13 cellular contexts compared by ENCODE assay signal in genomic region chr20:8133816-8134451, GRCh38. TPM values are rescaled to one million over a fixed set of nuclear protein-coding genes. Genes with fewer than 3 reads are reported as not detected.
DNase-seq lines count a peak whose midpoint lies in the region; ATAC-seq, FAIRE-seq and TF ChIP-seq lines count a peak whose summit lies in the region.
"Had no signal": no experiment of that assay in that cellular context is flagged by ENCODE, and none has a peak within 500 bp of the region (broad histone marks: within the 10 kb centered on the region; RNA-seq: fewer than 3 reads in every experiment).

No MANE protein-coding gene starts in this region.

- peak overlapping the region; percentile 80 for H3K4me2 ChIP-seq in Loucy (ENCODE audit: low read depth, low read length, poor library complexity, severe bottlenecking)

- H3K27ac Mint-ChIP-seq in CD14-positive monocyte: peak overlapping the region in 3 of 7 donors; percentile 3 to 72 (median 59)

- 24 to 34% methylated on average over 9 of the region's 9 CpGs for WGBS in esophagus squamous epithelium, 2 donors
- WGBS in pancreas, 2 donors: 37 to 43% methylated on average over 9 of the region's 9 CpGs

- peak overlapping the region; percentile 92 for H3K4me3 ChIP-seq in Loucy (ENCODE audit: low read length, poor library complexity, severe bottlenecking)
- peak overlapping the region in 3 of 4 donors; percentile 55 to 85 (median 81) for H3K4me3 ChIP-seq in esophagus squamous epithelium
- peak overlapping the region; percentile 75 to 93 (median 89) for H3K4me3 ChIP-seq in pancreas

- peaks cover 50% of the 10 kb centered on the region for H3K4me1 ChIP-seq in Loucy (ENCODE audit: insufficient read depth, low read length, poor library complexity, severe bottlenecking)
- H3K4me1 ChIP-seq in esophagus squamous epithelium: peaks cover 0 to 38% (median 4%) of the 10 kb centered on the region in 3 donors
- no peaks in the 10 kb centered on the region for H3K4me1 ChIP-seq in pancreas

- H3K27me3 Mint-ChIP-seq in CD14-positive monocyte (ENCODE audit: low read depth in 3 of 3): peaks cover 4 to 8% (median 5%) of the 10 kb centered on the region in 3 donors

- peak overlapping the region; percentile 97 for H3K4me3 Mint-ChIP-seq in CD14-positive monocyte

- H3K36me3 Mint-ChIP-seq in CD14-positive monocyte: peaks cover 9 to 12% of the 10 kb centered on the region in 2 donors

- intact Hi-C loops in CD14-positive monocyte (cut with micrococcal nuclease): loop anchor here in 1 of 2 donors (10.0 kb wide), 3 partner anchors 89 to 321 kb away; no protein-coding TSS in a partner anchor
- intact Hi-C loops in esophagus squamous epithelium (cut with DNase I): loop anchor here (10.0 kb wide), 2 partner anchors 251 to 581 kb away; no protein-coding TSS in a partner anchor
- intact Hi-C loops in pancreas (cut with DNase I): loop anchor here in 2 of 3 donors (5.0 to 10.0 kb wide), 4 partner anchors 253 to 588 kb away; no protein-coding TSS in a partner anchor

- ATAC-seq in pancreas (peak in 1 of 4 donors; percentile 11), HG03442 (IDR thresholded peaks at IDR 0.05; ENCODE audit: unreplicated experiment) (no peak), HG02840 (IDR thresholded peaks at IDR 0.05; ENCODE audit: low FRiP score, unreplicated experiment) (no peak), HG02678 (IDR thresholded peaks at IDR 0.05; ENCODE audit: unreplicated experiment) (no peak)

- no peak for TF ChIP-seq CTCF in CD14-positive monocyte (IDR thresholded peaks at IDR 0.05)
- TF ChIP-seq CTCF in Loucy (conservative IDR thresholded peaks at IDR 0.05; ENCODE audit: low read length): no peak
- no peak for TF ChIP-seq CTCF in esophagus squamous epithelium (IDR thresholded peaks at IDR 0.05)
- TF ChIP-seq CTCF in pancreas (IDR thresholded peaks at IDR 0.05): no peak

- H3K9me3 Mint-ChIP-seq in CD14-positive monocyte: no peaks in the 10 kb centered on the region

- H3K27ac ChIP-seq in esophagus squamous epithelium (peak overlapping the region in 3 of 4 donors; percentile 74 to 92 (median 91)), pancreas (peak overlapping the region in 1 of 4 donors; percentile 85)
- H3K27ac ChIP-seq: cardiac muscle cell had no signal

- H3F3A ChIP-seq in Loucy (ENCODE audit: low read depth): peaks cover 3% of the 10 kb centered on the region

- DNase-seq in CD14-positive monocyte (ENCODE audit: low spot score) (no peak), esophagus squamous epithelium (lab: John Stamatoyannopoulos, UW) (no peak), pancreas (no peak), mucosa of gallbladder (ENCODE audit: low spot score) (no peak)
- DNase-seq: Karpas-422; NCI-H526; stimulated activated CD4-positive, alpha-beta T cell treated with anti-CD3 and anti-CD28 coated beads, Interleukin-4, amount 100 ng/mL, for 4 hours; T-helper 1 cell had no signal

- H3K9me2 ChIP-seq in Loucy (replicated peaks; ENCODE audit: low read depth, low read length): no peaks in the 10 kb centered on the region

- TF ChIP-seq POLR2A in esophagus squamous epithelium (IDR thresholded peaks at IDR 0.05): no peak

- peaks cover 61% of the 10 kb centered on the region for H3K79me2 ChIP-seq in Loucy (ENCODE audit: insufficient read depth, low read length)

- H3K9me3 ChIP-seq in Loucy (ENCODE audit: insufficient read depth, low read depth, low read length): no peaks in the 10 kb centered on the region
- no peaks in the 10 kb centered on the region for H3K9me3 ChIP-seq in esophagus squamous epithelium
- no peaks in the 10 kb centered on the region for H3K9me3 ChIP-seq in pancreas

- peak overlapping the region; percentile 73 for H3K9ac ChIP-seq in Loucy (ENCODE audit: low read depth, low read length, poor library complexity, severe bottlenecking)

- no peak for FAIRE-seq in pancreas (lab: Jason Lieb, UNC)

- peaks cover 4% of the 10 kb centered on the region for H4K20me1 ChIP-seq in Loucy (ENCODE audit: insufficient read depth, low read length, poor library complexity, severe bottlenecking)

- no peaks in the 10 kb centered on the region for H3K27me3 ChIP-seq in Loucy (ENCODE audit: insufficient read depth, low read length, poor library complexity, severe bottlenecking)
- peaks cover 0 to 50% (median 0%) of the 10 kb centered on the region in 4 donors for H3K27me3 ChIP-seq in esophagus squamous epithelium
- H3K27me3 ChIP-seq in pancreas: no peaks in the 10 kb centered on the region

- no peaks in the 10 kb centered on the region for H3K36me3 ChIP-seq in Loucy (ENCODE audit: insufficient read depth, low read length)
- no peaks in the 10 kb centered on the region for H3K36me3 ChIP-seq in esophagus squamous epithelium
- no peaks in the 10 kb centered on the region for H3K36me3 ChIP-seq in pancreas
- H3K36me3 ChIP-seq: cardiac muscle cell had no signal

- peaks cover 50% of the 10 kb centered on the region for H3K4me1 Mint-ChIP-seq in CD14-positive monocyte

- H2AFZ ChIP-seq in Loucy (ENCODE audit: low read length): no peak overlapping the region

RNA-seq across cellular contexts. Expression of gene PLCB1, which starts 1.9 kb away (rescaled TPM):
- polyA plus RNA-seq in CD14-positive monocyte: 10 to 100 TPM in 1 of 2 donors, 1 to 10 TPM in 1; 8.6 to 13.2 TPM
- total RNA-seq in esophagus squamous epithelium: 10 to 100 TPM in 1 of 4 donors, 1 to 10 TPM in 3; 1.9 to 20.4 (median 5.0) TPM
- 10 to 100 TPM; 12.8 to 18.7 (median 14.6) TPM for total RNA-seq in pancreas
- 1 to 10 TPM; 4.5 to 5.4 TPM for polyA plus RNA-seq in pancreas
- 19.0 TPM for total RNA-seq in mucosa of gallbladder
